Comparison of ENCODE assay signal across 8 cellular contexts in genomic region chr2:130873700-130874346, GRCh38. TPM values are rescaled to one million over a fixed set of nuclear protein-coding genes. Genes with fewer than 3 reads are reported as not detected.
DNase-seq lines count a peak whose midpoint lies in the region; ATAC-seq, FAIRE-seq and TF ChIP-seq lines count a peak whose summit lies in the region.

No MANE protein-coding gene starts in this region.

- DNase-seq in A549 (ENCODE audit: low read depth in 1 of 2, low spot score in 1 of 2): peak; percentile 61 to 75
- DNase-seq in NCI-H2227 (lab: John Stamatoyannopoulos, UW; ENCODE audit: unreplicated experiment): peak; percentile 82
- DNase-seq in activated CD4-positive, alpha-beta T cell treated with anti-CD3 and anti-CD28 coated beads for 24 hours (ENCODE audit: low read depth in 2 of 2): peak; percentile 56 to 60
- peak in 1 of 2 donors; percentile 53 for DNase-seq in left lung
- peak; percentile 37 to 50 (median 39) for DNase-seq in stimulated activated CD4-positive, alpha-beta T cell treated with anti-CD3 and anti-CD28 coated beads, TNF-alpha, amount 100 ng/mL, for 1 hour (ENCODE audit: low read depth in 3 of 3, low spot score in 1 of 3)

- TF ChIP-seq RAD21 in A549 (conservative IDR thresholded peaks at IDR 0.05 in 1 of 2, IDR thresholded peaks at IDR 0.05 in 1 of 2): peak; percentile 76 to 77

- TF ChIP-seq POLR2A in A549 (IDR thresholded peaks at IDR 0.05; ENCODE audit: low read length): no peak
- TF ChIP-seq POLR2A in GM18505 (IDR thresholded peaks at IDR 0.05; ENCODE audit: borderline replicate concordance, extremely low read depth, insufficient read depth, insufficient read length): no peak

- H3K27me3 ChIP-seq in left lung: peaks cover 0 to 19% of the 10 kb centered on the region in 2 donors

- no peak overlapping the region for H3K4me2 ChIP-seq in A549

- 27% methylated on average over 9 of the region's 9 CpGs for WGBS in A549 (ENCODE audit: missing lambda C conversion rate)

- H3K36me3 ChIP-seq in left lung: no peaks in the 10 kb centered on the region

- H3K4me1 ChIP-seq in A549 (no peaks in the 10 kb centered on the region), left lung (no peaks in the 10 kb centered on the region)

- TF ChIP-seq CTCF in A549 (IDR thresholded peaks at IDR 0.05) (peak; percentile 74), left lung (IDR thresholded peaks at IDR 0.05) (peak; percentile 54 to 67)

- FAIRE-seq in A549 (lab: Jason Lieb, UNC): no peak

- POLR2A ChIA-PET in A549 (lab: Yijun Ruan, JAX): no interaction called here

- H3K27ac ChIP-seq in A549 (no peak overlapping the region), cingulate gyrus (ENCODE audit: low read depth, low read length) (peak overlapping the region; percentile 24), left lung (no peak overlapping the region)

- no peak for TF ChIP-seq EP300 in A549 (IDR thresholded peaks at IDR 0.05)

- H3K4me3 ChIP-seq in A549 (no peak overlapping the region), left lung (no peak overlapping the region)

- intact Hi-C loops in left lung (cut with DNase I): loop anchor here in 1 of 2 donors (5.0 kb wide), 1 partner anchor 77 kb away; no protein-coding TSS in a partner anchor

- CTCF ChIA-PET in A549 (lab: Yijun Ruan, JAX): interaction anchor here (0.8 to 10.6 kb wide), 32 partner anchors 8 to 180 kb away, joined by 3 to 263 read pairs (median 6); partner anchors contain the start of gene ARHGEF4

- no peaks in the 10 kb centered on the region for H3K9me3 ChIP-seq in A549
- no peaks in the 10 kb centered on the region for H3K9me3 ChIP-seq in left lung

- peak; percentile 88 to 93 for ATAC-seq in A549
- ATAC-seq in GM18505 (IDR thresholded peaks at IDR 0.05; ENCODE audit: unreplicated experiment): peak; percentile 81
- ATAC-seq in HG02973 (IDR thresholded peaks at IDR 0.05; ENCODE audit: unreplicated experiment): peak; percentile 84
- ATAC-seq in left lung: peak; percentile 92

TF ChIP-seq in A549, 52 proteins besides CTCF, POLR2A, EP300 and RAD21:
- TF ChIP-seq SMC3 (IDR thresholded peaks at IDR 0.05) (peak; percentile 91), ELK1 (IDR thresholded peaks at IDR 0.05; ENCODE audit: low read depth, low read length) (no peak)

RNA-seq across cellular contexts. Expression of gene ARHGEF4, which starts 37.1 kb away (rescaled TPM):
- 1.00 and 1.5 TPM in 2 replicates for polyA plus RNA-seq in A549 (2011; rRNA removed)
- polyA plus RNA-seq in A549 (2012; cell fraction: cytosol; rRNA removed): 1.3 and 1.5 TPM in 2 replicates
- 5.9 and 6.1 TPM in 2 replicates for polyA plus RNA-seq in A549 (2012; cell fraction: nucleus; rRNA removed)
- polyA plus RNA-seq in A549 (2017; fragmentation: RNase III; extraction: RNeasy Plus Mini Kit Qiagen cat#74134 plus additional on column Dnase treatment): 2.1 to 2.5 TPM (median 2.2 TPM) in 3 replicates
- polyA minus RNA-seq in A549 (2011; rRNA and poly(A)+ RNA removed): 3.5 and 4.8 TPM in 2 replicates
- total RNA-seq in left lung: 1 to 10 TPM; 1.7 to 4.3 TPM
